Comparison of ENCODE assay signal across 8 cellular contexts in genomic region chr4:145482209-145483021, GRCh38. TPM values are rescaled to one million over a fixed set of nuclear protein-coding genes. Genes with fewer than 3 reads are reported as not detected.
DNase-seq lines count a peak whose midpoint lies in the region; ATAC-seq and TF ChIP-seq lines count a peak whose summit lies in the region.

No MANE protein-coding gene starts in this region.

- H3K27me3 ChIP-seq in brain microvascular endothelial cell (replicated peaks) (no peaks in the 10 kb centered on the region), iPS-20b (ENCODE audit: insufficient read depth, low read length) (peaks cover 13% of the 10 kb centered on the region; the same call in 1 of the 2 replicates), skeletal muscle satellite cell (ENCODE audit: control insufficient read depth, insufficient read depth, low read length) (no peaks in the 10 kb centered on the region)

- H3K9ac ChIP-seq in iPS-20b (ENCODE audit: low read depth, low read length) (peak overlapping the region; percentile 71), skeletal muscle satellite cell (ENCODE audit: low read depth, low read length) (peak overlapping the region; percentile 96)

- H3K4me2 ChIP-seq in skeletal muscle satellite cell (ENCODE audit: low read length), result peak overlapping the region; percentile 80

- peaks cover 16% of the 10 kb centered on the region for H3K4me1 ChIP-seq in iPS-20b (ENCODE audit: insufficient read depth, low read length)
- peaks cover 19% of the 10 kb centered on the region for H3K4me1 ChIP-seq in skeletal muscle satellite cell (ENCODE audit: control insufficient read depth, insufficient read depth, low read length)

- H3K9me3 ChIP-seq in iPS-20b (ENCODE audit: insufficient read depth, low read depth, low read length) (no peaks in the 10 kb centered on the region), skeletal muscle satellite cell (replicated peaks; ENCODE audit: low read length) (no peaks in the 10 kb centered on the region)

- peak overlapping the region; percentile 70 for H3K4me3 ChIP-seq in LNCaP clone FGC (ENCODE audit: low read depth, low read length)
- peak overlapping the region; percentile 70 for H3K4me3 ChIP-seq in brain microvascular endothelial cell (ENCODE audit: low read depth, low read length)
- peak overlapping the region; percentile 64 for H3K4me3 ChIP-seq in iPS-20b (ENCODE audit: low read length)
- peak overlapping the region; percentile 83 for H3K4me3 ChIP-seq in skeletal muscle satellite cell (ENCODE audit: low read length)

- H3K36me3 ChIP-seq in brain microvascular endothelial cell (replicated peaks) (no peaks in the 10 kb centered on the region), iPS-20b (ENCODE audit: insufficient read depth, low read depth, low read length) (no peaks in the 10 kb centered on the region), skeletal muscle satellite cell (ENCODE audit: insufficient read depth, low read length) (no peaks in the 10 kb centered on the region)

- peak; percentile 39 for ATAC-seq in GM21737 (IDR thresholded peaks at IDR 0.05; ENCODE audit: unreplicated experiment)
- no peak for ATAC-seq in HG03097 (IDR thresholded peaks at IDR 0.05; ENCODE audit: low FRiP score, unreplicated experiment)

- TF ChIP-seq CTCF in LNCaP clone FGC (IDR thresholded peaks at IDR 0.05; ENCODE audit: control insufficient read depth, extremely low read depth, insufficient read depth), result no peak
- TF ChIP-seq CTCF in brain microvascular endothelial cell (IDR thresholded peaks at IDR 0.05; ENCODE audit: low read depth, low read length, missing control alignments), result no peak

- H3K27ac ChIP-seq in brain microvascular endothelial cell (peak overlapping the region; percentile 61), iPS-20b (ENCODE audit: low read length) (no peak overlapping the region)

- peak; percentile 67 for DNase-seq in ELR (ENCODE audit: low read depth)
- peak; percentile 39 for DNase-seq in LNCaP clone FGC (ENCODE audit: low read depth)
- peak; percentile 60 for DNase-seq in SKM-1 (lab: John Stamatoyannopoulos, UW; ENCODE audit: unreplicated experiment)
- peak; percentile 72 for DNase-seq in brain microvascular endothelial cell

- in situ Hi-C loops in brain microvascular endothelial cell (cut with HindIII; ENCODE audit: low pct_ligation_motif_present, low sequenced_read_pairs), result no loop called here

RNA-seq across cellular contexts. Expression of gene SMAD1, which starts 0.8 kb away (rescaled TPM):
- total RNA-seq in skeletal muscle satellite cell (2012; rRNA removed), result 12.9 and 16.5 TPM in 2 replicates
